8 cellular contexts compared by ENCODE assay signal in genomic region chr17:76104140-76104895, GRCh38. TPM values are rescaled to one million over a fixed set of nuclear protein-coding genes. Genes with fewer than 3 reads are reported as not detected.
A peak's percentile ranks its signal among the peaks of the same experiment; 100 is the strongest.
DNase-seq lines count a peak whose midpoint lies in the region; ATAC-seq and TF ChIP-seq lines count a peak whose summit lies in the region.

No MANE protein-coding gene starts in this region.

- peaks cover 40% of the 10 kb centered on the region for H3K36me3 Mint-ChIP-seq in dendritic cell treated with granulocyte-macrophage colony-stimulating factor and Interleukin-4, amounts not matched to agents 40 ng/mL and 50 ng/mL, for 4 days (ENCODE audit: low read depth)
- H3K36me3 Mint-ChIP-seq in nephron (ENCODE audit: low read depth) = peaks cover 21% of the 10 kb centered on the region

- peak overlapping the region; percentile 73; the same call in 1 of the 2 replicates for H3K9ac ChIP-seq in MM.1S (ENCODE audit: low read length)

- H3K36me3 ChIP-seq in BJ (ENCODE audit: control insufficient read depth, insufficient read depth, low read length) (peaks cover 13% of the 10 kb centered on the region), MM.1S (replicated peaks; ENCODE audit: insufficient read depth, low read length) (no peaks in the 10 kb centered on the region)

- ATAC-seq in GM21360 (IDR thresholded peaks at IDR 0.05; ENCODE audit: unreplicated experiment) = no peak

- POLR2A ChIA-PET in BJ (lab: Charles Lee) = interaction anchor here (0.7 kb wide), 1 partner anchor 54 kb away, joined by 3 read pairs; no protein-coding TSS in a partner anchor

- no peaks in the 10 kb centered on the region for H3K9me3 ChIP-seq in MM.1S (replicated peaks; ENCODE audit: insufficient read depth, low read length)

- peak overlapping the region; percentile 94 for H3K4me3 Mint-ChIP-seq in dendritic cell treated with granulocyte-macrophage colony-stimulating factor and Interleukin-4, amounts not matched to agents 40 ng/mL and 50 ng/mL, for 4 days
- peak overlapping the region; percentile 94 to 95 (median 95) for H3K4me3 Mint-ChIP-seq in nephron

- no peak overlapping the region for H3K27ac ChIP-seq in MM.1S (ENCODE audit: low read length)

- peaks cover 6% of the 10 kb centered on the region for H3K27me3 Mint-ChIP-seq in dendritic cell treated with granulocyte-macrophage colony-stimulating factor and Interleukin-4, amounts not matched to agents 40 ng/mL and 50 ng/mL, for 4 days
- H3K27me3 Mint-ChIP-seq in nephron (ENCODE audit: low read depth) = peaks cover 4% of the 10 kb centered on the region

- peak overlapping the region; percentile 94 for H2AFZ ChIP-seq in MM.1S (ENCODE audit: low read length)

- H3K9me2 ChIP-seq in MM.1S (replicated peaks; ENCODE audit: insufficient read depth, low read length) = no peaks in the 10 kb centered on the region

- CTCF ChIA-PET in BJ (lab: Yijun Ruan, JAX) = interaction anchor here (0.9 to 3.6 kb wide), 9 partner anchors 11 to 200 kb away, joined by 3 to 15 read pairs (median 4); no protein-coding TSS in a partner anchor

- intact Hi-C loops in dendritic cell treated with granulocyte-macrophage colony-stimulating factor and Interleukin-4, amounts not matched to agents 40 ng/mL and 50 ng/mL, for 4 days (cut with micrococcal nuclease) = no loop called here

- no peaks in the 10 kb centered on the region for H3K9me3 Mint-ChIP-seq in dendritic cell treated with granulocyte-macrophage colony-stimulating factor and Interleukin-4, amounts not matched to agents 40 ng/mL and 50 ng/mL, for 4 days
- no peaks in the 10 kb centered on the region for H3K9me3 Mint-ChIP-seq in nephron

- H3F3A ChIP-seq in MM.1S (ENCODE audit: insufficient read depth, low read length) = no peaks in the 10 kb centered on the region

- no peaks in the 10 kb centered on the region for H4K20me1 ChIP-seq in MM.1S (ENCODE audit: insufficient read depth, low read length)

- DNase-seq in BJ (ENCODE audit: low read depth) (no peak), MM.1S (no peak), globus pallidus (ENCODE audit: low spot score) (no peak), NCI-H345 treated with DMSO at 0.1 percent for 48 hours (lab: John Stamatoyannopoulos, UW; ENCODE audit: unreplicated experiment) (no peak)
- no peak for DNase-seq in activated CD4-positive, alpha-beta T cell treated with anti-CD3 and anti-CD28 coated beads, Interleukin-2, amount 50 U/mL, for 4 hours

- H3K79me2 ChIP-seq in MM.1S (ENCODE audit: low read length) = peaks cover 17% of the 10 kb centered on the region

- H3K4me1 Mint-ChIP-seq in dendritic cell treated with granulocyte-macrophage colony-stimulating factor and Interleukin-4, amounts not matched to agents 40 ng/mL and 50 ng/mL, for 4 days (ENCODE audit: low read depth) = peaks cover 31% of the 10 kb centered on the region
- peaks cover 24% of the 10 kb centered on the region for H3K4me1 Mint-ChIP-seq in nephron

- H3K27me3 ChIP-seq in BJ (ENCODE audit: control insufficient read depth, insufficient read depth, low read length) (no peaks in the 10 kb centered on the region), MM.1S (replicated peaks; ENCODE audit: insufficient read depth, low read length) (no peaks in the 10 kb centered on the region)

- H3K27ac Mint-ChIP-seq in dendritic cell treated with granulocyte-macrophage colony-stimulating factor and Interleukin-4, amounts not matched to agents 40 ng/mL and 50 ng/mL, for 4 days = peak overlapping the region; percentile 90
- peak overlapping the region; percentile 99 to 100 (median 99) for H3K27ac Mint-ChIP-seq in nephron

- peak overlapping the region; percentile 97 for H3K4me2 ChIP-seq in MM.1S (ENCODE audit: low read depth, low read length)

- H3K4me3 ChIP-seq in BJ (ENCODE audit: low read depth, low read length) = peak overlapping the region; percentile 98
- H3K4me3 ChIP-seq in MM.1S (ENCODE audit: low read length) = peak overlapping the region; percentile 80

- TF ChIP-seq CTCF in BJ (IDR thresholded peaks at IDR 0.05; ENCODE audit: insufficient read depth, low read depth, low read length) = no peak
- TF ChIP-seq CTCF in MM.1S (IDR thresholded peaks at IDR 0.05; ENCODE audit: low read length) = no peak
- no peak for TF ChIP-seq CTCF in nephron (IDR thresholded peaks at IDR 0.05; ENCODE audit: unreplicated experiment in 3 of 3)

- peaks cover 5% of the 10 kb centered on the region; the same call in 1 of the 2 replicates for H3K4me1 ChIP-seq in MM.1S (ENCODE audit: low read length)

RNA-seq across cellular contexts. Expression of gene EXOC7, which starts 0.7 kb away (rescaled TPM):
- polyA plus RNA-seq in BJ (2011; rRNA removed) = 91.7 and 122 TPM in 2 replicates
- 109 and 185 TPM in 2 replicates for polyA minus RNA-seq in BJ (2011; rRNA and poly(A)+ RNA removed)

RNA-seq across cellular contexts. Expression of gene ZACN, which starts 25.3 kb away (rescaled TPM):
- 0.05 TPM in 1 of 2 replicates, not detected in the other for polyA plus RNA-seq in BJ (2011; rRNA removed)
- polyA minus RNA-seq in BJ (2011; rRNA and poly(A)+ RNA removed) = 0.05 TPM in 1 of 2 replicates, not detected in the other

RNA-seq across cellular contexts. Expression of gene GALR2, which starts 29.7 kb away (rescaled TPM):
- polyA plus RNA-seq in BJ (2011; rRNA removed) = not detected in 2 replicates
- polyA minus RNA-seq in BJ (2011; rRNA and poly(A)+ RNA removed) = not detected in 2 replicates

RNA-seq across cellular contexts. Expression of gene SRP68, which starts 32.0 kb away (rescaled TPM):
- polyA plus RNA-seq in BJ (2011; rRNA removed) = 62.6 and 70.8 TPM in 2 replicates
- polyA minus RNA-seq in BJ (2011; rRNA and poly(A)+ RNA removed) = 31.1 and 37.3 TPM in 2 replicates

RNA-seq across cellular contexts. Expression of gene FOXJ1, which starts 36.7 kb away (rescaled TPM):
- polyA plus RNA-seq in BJ (2011; rRNA removed) = not detected in 2 replicates
- not detected in 2 replicates for polyA minus RNA-seq in BJ (2011; rRNA and poly(A)+ RNA removed)
